Comparison of ENCODE assay signal across 23 cellular contexts in the genomic region with DNA sequence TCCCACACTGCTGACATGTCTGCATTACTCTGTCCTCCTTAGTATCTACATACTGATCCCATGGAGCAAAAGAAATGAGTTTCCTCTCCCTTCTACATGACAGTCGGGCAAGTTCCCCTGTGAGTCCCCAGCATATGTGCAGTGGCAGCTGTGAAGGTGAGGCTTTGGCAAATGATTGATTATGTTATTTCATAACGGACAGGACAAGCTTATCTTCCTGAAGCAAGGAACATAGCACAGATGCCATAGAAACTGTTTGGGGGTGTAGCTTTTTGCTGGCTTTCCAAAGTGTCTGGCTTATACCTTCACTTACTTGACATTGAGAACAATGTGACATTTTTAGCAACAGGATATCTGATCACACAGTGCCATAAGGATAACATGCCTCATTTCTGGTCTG.
DNase-seq lines count a peak whose midpoint lies in the region; ATAC-seq, FAIRE-seq and TF ChIP-seq lines count a peak whose summit lies in the region.
"Had no signal": no experiment of that assay in that cellular context is flagged by ENCODE, and none has a peak within 500 bp of the region (broad histone marks: within the 10 kb centered on the region; RNA-seq: fewer than 3 reads in every experiment).

No MANE protein-coding gene starts in this region.

- H3K36me3 Mint-ChIP-seq in type B pancreatic cell: peaks cover 4% of the 10 kb centered on the region
- H3K36me3 Mint-ChIP-seq: CD8-positive, alpha-beta T cell had no signal

- H3K9me3 ChIP-seq in endothelial cell of umbilical vein (replicated peaks; ENCODE audit: control insufficient read depth, insufficient read depth, low read length) (no peaks in the 10 kb centered on the region), stomach smooth muscle (ENCODE audit: control insufficient read depth in 2 of 2, low read length in 2 of 2) (no peaks in the 10 kb centered on the region)
- H3K9me3 ChIP-seq: MG63 had no signal

- H3K4me2 ChIP-seq in endothelial cell of umbilical vein (ENCODE audit: insufficient read depth, low read length): no peak overlapping the region
- H3K4me2 ChIP-seq: BLaER1 treated with 17β-estradiol and CSF1 and Interleukin-3, amounts not matched to agents 10 nM and 100 nM; PC-9 had no signal

- no peak for TF ChIP-seq POLR2A in endothelial cell of umbilical vein (IDR thresholded peaks at IDR 0.05; ENCODE audit: low read depth, low read length)

- BruUV-seq in endothelial cell of umbilical vein (replicated peaks; lab: Mats Ljungman, UMichigan): no TSS peak

- H3K9me3 Mint-ChIP-seq in type B pancreatic cell: no peaks in the 10 kb centered on the region
- H3K9me3 Mint-ChIP-seq: CD8-positive, alpha-beta T cell; H9; HFFc6 had no signal

- no peak for FAIRE-seq in endothelial cell of umbilical vein (lab: Jason Lieb, UNC)
- FAIRE-seq: G401.6, GM12892, K562 had no signal

- H3K4me1 ChIP-seq in endothelial cell of umbilical vein (ENCODE audit: control insufficient read depth, extremely low read depth, insufficient read depth, low read length): no peaks in the 10 kb centered on the region
- H3K4me1 ChIP-seq in stomach smooth muscle (ENCODE audit: control insufficient read depth, insufficient read depth, low read length): peaks cover 8% of the 10 kb centered on the region
- H3K4me1 ChIP-seq: BLaER1 treated with 17β-estradiol and CSF1 and Interleukin-3, amounts not matched to agents 10 nM and 100 nM had no signal

- no peaks in the 10 kb centered on the region for H4K20me1 ChIP-seq in endothelial cell of umbilical vein (replicated peaks; ENCODE audit: control insufficient read depth, extremely low read depth, insufficient read depth, low read length)
- H4K20me1 ChIP-seq: BLaER1 treated with 17β-estradiol and CSF1 and Interleukin-3, amounts not matched to agents 10 nM and 100 nM had no signal

- H3K27ac ChIP-seq in endothelial cell of umbilical vein (ENCODE audit: insufficient read depth, low read depth, low read length) (no peak overlapping the region), stomach smooth muscle (ENCODE audit: low read length) (peak overlapping the region; percentile 46)
- H3K27ac ChIP-seq: BLaER1 treated with 17β-estradiol and CSF1 and Interleukin-3, amounts not matched to agents 10 nM and 100 nM; GM23248; PC-9; RWPE1 had no signal

- dilution Hi-C loops in endothelial cell of umbilical vein (cut with MboI; ENCODE audit: extremely low pct_ligation_motif_present, low sequenced_read_pairs): no loop called here

- H3K27me3 Mint-ChIP-seq in type B pancreatic cell: no peaks in the 10 kb centered on the region

- TF ChIP-seq CTCF in endothelial cell of umbilical vein (IDR thresholded peaks at IDR 0.05; ENCODE audit: extremely low read depth in 1 of 2, insufficient read depth in 1 of 2, low read depth in 1 of 2, low read length in 2 of 2) (no peak), type B pancreatic cell (conservative IDR thresholded peaks at IDR 0.05) (no peak)

- H3K9ac ChIP-seq in endothelial cell of umbilical vein (replicated peaks; ENCODE audit: extremely low read depth, insufficient read depth, low read length) (no peak overlapping the region), stomach smooth muscle (ENCODE audit: low read length in 2 of 2) (no peak overlapping the region)
- H3K9ac ChIP-seq: BLaER1 treated with 17β-estradiol and CSF1 and Interleukin-3, amounts not matched to agents 10 nM and 100 nM; GM23248 had no signal

- H3K36me3 ChIP-seq in endothelial cell of umbilical vein (ENCODE audit: control insufficient read depth in 2 of 2, extremely low read depth in 1 of 2, insufficient read depth in 2 of 2, low read length in 2 of 2) (peaks cover 0 to 5% of the 10 kb centered on the region in 2 experiments), stomach smooth muscle (ENCODE audit: control insufficient read depth in 2 of 2, insufficient read depth in 2 of 2, low read length in 2 of 2) (no peaks in the 10 kb centered on the region)
- H3K36me3 ChIP-seq: BLaER1 treated with 17β-estradiol and CSF1 and Interleukin-3, amounts not matched to agents 10 nM and 100 nM; MG63 had no signal

- CTCF ChIA-PET in endothelial cell of umbilical vein (lab: Charles Lee): interaction anchor here (1.1 kb wide), 1 partner anchor 350 kb away, joined by 4 read pairs; no protein-coding TSS in a partner anchor

- peak; percentile 31 for ATAC-seq in left ventricle myocardium superior
- ATAC-seq: CD8-positive, alpha-beta T cell; K562 had no signal

- DNase-seq in NCI-H82 (lab: John Stamatoyannopoulos, UW): peak; percentile 51
- DNase-seq in NCI-H82 treated with DMSO at 0.1 percent for 48 hours (lab: John Stamatoyannopoulos, UW; ENCODE audit: unreplicated experiment): no peak
- DNase-seq in endothelial cell of umbilical vein (ENCODE audit: low read depth, low spot score): peak; percentile 21
- DNase-seq in left ventricle myocardium superior: no peak
- DNase-seq in type B pancreatic cell (ENCODE audit: extremely low spot score, unreplicated experiment): no peak
- no peak for DNase-seq in NCI-H1694 treated with DMSO at 0.1 percent for 48 hours (lab: John Stamatoyannopoulos, UW)
- no peak for DNase-seq in activated gamma-delta T cell (lab: John Stamatoyannopoulos, UW)
- DNase-seq: 8988T; CD8-positive, alpha-beta T cell; GM23248; H9; HFFc6; MG63; NCI-H1417; NCI-H187; NCI-H69; PC-9 had no signal

- H3K4me3 Mint-ChIP-seq in type B pancreatic cell: no peak overlapping the region
- H3K4me3 Mint-ChIP-seq: CD8-positive, alpha-beta T cell; H9; HFFc6 had no signal

- no peaks in the 10 kb centered on the region for H3K79me2 ChIP-seq in endothelial cell of umbilical vein (ENCODE audit: control insufficient read depth, insufficient read depth, low read length)

- H3K4me3 ChIP-seq in endothelial cell of umbilical vein (replicated peaks in 1 of 3; ENCODE audit: insufficient read depth in 1 of 3, low read depth in 1 of 3, low read length in 3 of 3) (no peak overlapping the region), stomach smooth muscle (ENCODE audit: low read length in 2 of 2) (peak overlapping the region in 1 of 2 donors; percentile 8)
- H3K4me3 ChIP-seq: BLaER1 treated with 17β-estradiol and CSF1 and Interleukin-3, amounts not matched to agents 10 nM and 100 nM; GM23248; K562; MG63; PC-9 had no signal

- H3K9me1 ChIP-seq in endothelial cell of umbilical vein (replicated peaks; ENCODE audit: control insufficient read depth, extremely low read depth, insufficient read depth, low read length): no peaks in the 10 kb centered on the region

- H2AFZ ChIP-seq in endothelial cell of umbilical vein (ENCODE audit: low read depth, low read length): no peak overlapping the region
- H2AFZ ChIP-seq: GM23248, PC-9 had no signal

- no peaks in the 10 kb centered on the region for H3K27me3 ChIP-seq in endothelial cell of umbilical vein (ENCODE audit: control insufficient read depth in 2 of 2, insufficient read depth in 2 of 2, low read length in 2 of 2)
- H3K27me3 ChIP-seq in stomach smooth muscle (ENCODE audit: control insufficient read depth in 1 of 2, insufficient read depth in 2 of 2, low read length in 2 of 2): no peaks in the 10 kb centered on the region
- H3K27me3 ChIP-seq: BLaER1 treated with 17β-estradiol and CSF1 and Interleukin-3, amounts not matched to agents 10 nM and 100 nM; MG63 had no signal

- H3K27ac Mint-ChIP-seq in type B pancreatic cell: no peak overlapping the region
- H3K27ac Mint-ChIP-seq: CD8-positive, alpha-beta T cell; H9; HFFc6 had no signal

- POLR2A ChIA-PET in endothelial cell of umbilical vein (lab: Charles Lee): no interaction called here

- no peaks in the 10 kb centered on the region for H3K4me1 Mint-ChIP-seq in type B pancreatic cell (ENCODE audit: unreplicated experiment)

- intact Hi-C loops in endothelial cell of umbilical vein (cut with micrococcal nuclease): no loop called here
- intact Hi-C loops in left ventricle myocardium superior (cut with micrococcal nuclease): no loop called here

TF ChIP-seq in endothelial cell of umbilical vein, 7 proteins besides CTCF, POLR2A, EP300 and RAD21:
- no peak for TF ChIP-seq EZH2 (IDR thresholded peaks at IDR 0.05; ENCODE audit: borderline replicate concordance, low read depth, low read length, severe bottlenecking)
- no peak for TF ChIP-seq GATA2 (IDR thresholded peaks at IDR 0.05; ENCODE audit: insufficient read depth, insufficient read length, low read depth, low read length)
- no peak for TF ChIP-seq JUN (IDR thresholded peaks at IDR 0.05; ENCODE audit: borderline replicate concordance, insufficient read depth, insufficient read length, low read depth)
- TF ChIP-seq MAX (IDR thresholded peaks at IDR 0.05; ENCODE audit: insufficient read depth, insufficient read length): no peak
- TF ChIP-seq MYC (IDR thresholded peaks at IDR 0.05; ENCODE audit: low read depth, low read length): no peak
- TF ChIP-seq POLR2AphosphoS5 (IDR thresholded peaks at IDR 0.05; ENCODE audit: insufficient read depth, low read depth, low read length): no peak
- no peak for TF ChIP-seq FOS (IDR thresholded peaks at IDR 0.05; ENCODE audit: borderline replicate concordance, insufficient read depth, low read length)

Comparison
In these comparisons a context has a peak if more than half of its experiments do, and no peak if none do; other contexts are left out.
1. DNase-seq: peak in NCI-H82 (single experiment) and endothelial cell of umbilical vein (single experiment); none in NCI-H82 treated with DMSO at 0.1 percent for 48 hours (single experiment), left ventricle myocardium superior (single experiment), type B pancreatic cell (single experiment), NCI-H1694 treated with DMSO at 0.1 percent for 48 hours (single experiment) and activated gamma-delta T cell (single experiment).